12 cellular contexts compared by ENCODE assay signal in the genomic region with DNA sequence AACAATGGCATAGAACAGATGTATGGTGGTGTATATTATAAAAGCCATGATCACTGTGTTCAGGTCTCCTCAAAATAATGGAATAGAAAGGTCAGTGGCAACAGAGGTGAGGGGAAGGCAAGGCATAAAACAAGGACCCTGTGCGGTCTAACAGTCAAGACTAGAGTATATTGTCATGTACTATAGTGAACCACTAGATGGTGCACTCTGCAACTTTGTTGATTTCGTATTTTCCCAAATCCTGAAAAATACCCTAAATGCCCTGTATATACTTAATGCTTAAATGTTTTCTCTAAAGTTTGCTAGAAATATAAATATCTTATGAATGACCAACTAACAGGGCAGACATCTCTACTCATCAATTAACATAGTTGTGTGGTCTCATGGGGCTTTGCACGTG.
A peak's percentile ranks its signal among the peaks of the same experiment; 100 is the strongest.
DNase-seq lines count a peak whose midpoint lies in the region; FAIRE-seq and TF ChIP-seq lines count a peak whose summit lies in the region.
"Had no signal": no experiment of that assay in that cellular context is flagged by ENCODE, and none has a peak within 500 bp of the region (broad histone marks: within the 10 kb centered on the region; RNA-seq: fewer than 3 reads in every experiment).

No MANE protein-coding gene starts in this region.

- H3K27ac Mint-ChIP-seq in HFFc6: no peak overlapping the region
- H3K27ac Mint-ChIP-seq: activated T-helper 17 cell treated with anti-CD3 and anti-CD28 coated beads, Interleukin-2, amount 50 U/mL, for 72 hours; T-cell had no signal

- no peaks in the 10 kb centered on the region for H3K36me3 ChIP-seq in WERI-Rb-1
- H3K36me3 ChIP-seq: tibial nerve had no signal

- peak; percentile 56; the same call in 1 of the 2 replicates for TF ChIP-seq CTCF in HFFc6 (IDR thresholded peaks at IDR 0.05)
- TF ChIP-seq CTCF in WERI-Rb-1 (IDR thresholded peaks at IDR 0.05; ENCODE audit: low read depth, low read length): peak; percentile 49

- H3K4me1 Mint-ChIP-seq in HFFc6 (ENCODE audit: low read depth): no peaks in the 10 kb centered on the region
- H3K4me1 Mint-ChIP-seq: activated T-helper 17 cell treated with anti-CD3 and anti-CD28 coated beads, Interleukin-2, amount 50 U/mL, for 72 hours; T-cell had no signal

- H3K27ac ChIP-seq in WERI-Rb-1: no peak overlapping the region
- H3K27ac ChIP-seq: tibial nerve had no signal

- peaks cover 10% of the 10 kb centered on the region for H3K27me3 ChIP-seq in WERI-Rb-1 (ENCODE audit: insufficient read depth, low read depth, severe bottlenecking)
- H3K27me3 ChIP-seq: tibial nerve had no signal

- no peak for FAIRE-seq in GM12892 (lab: Jason Lieb, UNC)

- peak; percentile 0 to 1 for DNase-seq in AML-193 (lab: John Stamatoyannopoulos, UW)
- DNase-seq in HFFc6: no peak
- no peak for DNase-seq in WERI-Rb-1
- DNase-seq in kidney tubule cell (ENCODE audit: low spot score): peak; percentile 2
- no peak for DNase-seq in HuH-7 (ENCODE audit: low spot score)
- no peak for DNase-seq in HK-2 (ENCODE audit: unreplicated experiment)
- DNase-seq in GM12892 (ENCODE audit: insufficient read length): no peak
- DNase-seq in KG1 (lab: John Stamatoyannopoulos, UW): no peak
- DNase-seq: NCI-H1436, T-cell had no signal

- H3K9me3 ChIP-seq in WERI-Rb-1 (ENCODE audit: severe bottlenecking): no peaks in the 10 kb centered on the region
- H3K9me3 ChIP-seq: tibial nerve had no signal

- H3K4me3 Mint-ChIP-seq in HFFc6: no peak overlapping the region
- H3K4me3 Mint-ChIP-seq: activated T-helper 17 cell treated with anti-CD3 and anti-CD28 coated beads, Interleukin-2, amount 50 U/mL, for 72 hours; T-cell had no signal

- H3K36me3 Mint-ChIP-seq in HFFc6 (ENCODE audit: low read depth): no peaks in the 10 kb centered on the region
- H3K36me3 Mint-ChIP-seq: T-cell had no signal

- H3K4me3 ChIP-seq in WERI-Rb-1 (ENCODE audit: low read depth, low read length): no peak overlapping the region
- H3K4me3 ChIP-seq: tibial nerve had no signal

- H3K9me3 Mint-ChIP-seq in HFFc6: no peaks in the 10 kb centered on the region; the same call in 1 of the 2 replicates

- no peak for TF ChIP-seq POLR2A in GM12892 (IDR thresholded peaks at IDR 0.05; ENCODE audit: low read depth, low read length)

- H3K27me3 Mint-ChIP-seq in HFFc6 (ENCODE audit: insufficient read depth): no peaks in the 10 kb centered on the region
- H3K27me3 Mint-ChIP-seq: activated T-helper 17 cell treated with anti-CD3 and anti-CD28 coated beads, Interleukin-2, amount 50 U/mL, for 72 hours; T-cell had no signal

Comparison
In these comparisons a context has a peak if more than half of its experiments do, and no peak if none do; other contexts are left out.
1. DNase-seq: peak in AML-193 (2 of 2) and kidney tubule cell (single experiment); none in HFFc6 (single experiment), WERI-Rb-1 (single experiment), HuH-7 (single experiment), HK-2 (single experiment), GM12892 (single experiment) and KG1 (single experiment).